Comparison of ENCODE assay signal across 1 cellular context in the genomic region with DNA sequence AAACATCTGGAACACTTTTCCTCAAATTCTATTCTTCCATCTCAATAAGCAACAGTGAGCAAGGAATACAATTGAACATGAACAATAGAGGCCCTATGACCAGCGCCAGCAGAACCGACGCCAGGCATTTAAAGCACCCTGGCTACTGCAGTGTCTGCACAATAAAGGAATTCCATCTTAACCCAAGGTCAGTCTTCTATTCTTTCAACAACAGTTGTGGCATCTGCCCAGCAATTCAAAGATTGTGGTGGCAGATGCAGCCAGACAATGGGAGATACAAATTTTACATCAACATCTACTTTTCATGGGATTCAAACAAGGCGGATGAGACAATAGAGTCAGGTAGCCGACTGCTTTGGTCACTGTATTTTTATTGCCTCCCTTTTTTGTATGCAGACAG.
TF ChIP-seq lines count a peak whose summit lies in the region.

No MANE protein-coding gene starts in this region.

TF ChIP-seq in H1, 55 proteins besides CTCF, POLR2A, EP300 and RAD21 (continued from another document):
- TF ChIP-seq, protein P1, sequence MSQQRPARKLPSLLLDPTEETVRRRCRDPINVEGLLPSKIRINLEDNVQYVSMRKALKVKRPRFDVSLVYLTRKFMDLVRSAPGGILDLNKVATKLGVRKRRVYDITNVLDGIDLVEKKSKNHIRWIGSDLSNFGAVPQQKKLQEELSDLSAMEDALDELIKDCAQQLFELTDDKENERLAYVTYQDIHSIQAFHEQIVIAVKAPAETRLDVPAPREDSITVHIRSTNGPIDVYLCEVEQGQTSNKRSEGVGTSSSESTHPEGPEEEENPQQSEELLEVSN (IDR thresholded peaks at IDR 0.05) = no peak
- TF ChIP-seq TEAD4 (IDR thresholded peaks at IDR 0.05; ENCODE audit: low read depth, low read length) (peak; percentile 80), CBX5 (IDR thresholded peaks at IDR 0.05; ENCODE audit: low read depth, low read length) (no peak), SUZ12 (IDR thresholded peaks at IDR 0.05; ENCODE audit: low read length) (no peak)
- TF ChIP-seq, protein P2, sequence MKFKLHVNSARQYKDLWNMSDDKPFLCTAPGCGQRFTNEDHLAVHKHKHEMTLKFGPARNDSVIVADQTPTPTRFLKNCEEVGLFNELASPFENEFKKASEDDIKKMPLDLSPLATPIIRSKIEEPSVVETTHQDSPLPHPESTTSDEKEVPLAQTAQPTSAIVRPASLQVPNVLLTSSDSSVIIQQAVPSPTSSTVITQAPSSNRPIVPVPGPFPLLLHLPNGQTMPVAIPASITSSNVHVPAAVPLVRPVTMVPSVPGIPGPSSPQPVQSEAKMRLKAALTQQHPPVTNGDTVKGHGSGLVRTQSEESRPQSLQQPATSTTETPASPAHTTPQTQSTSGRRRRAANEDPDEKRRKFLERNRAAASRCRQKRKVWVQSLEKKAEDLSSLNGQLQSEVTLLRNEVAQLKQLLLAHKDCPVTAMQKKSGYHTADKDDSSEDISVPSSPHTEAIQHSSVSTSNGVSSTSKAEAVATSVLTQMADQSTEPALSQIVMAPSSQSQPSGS (IDR thresholded peaks at IDR 0.05; ENCODE audit: low read length) = no peak
